In genomic region chr6:89955364-89955763, GRCh38 we compare ENCODE assay signal across 22 cellular contexts.
DNase-seq lines count a peak whose midpoint lies in the region; ATAC-seq and FAIRE-seq lines count a peak whose summit lies in the region.
"Had no signal": no experiment of that assay in that cellular context is flagged by ENCODE, and none has a peak within 500 bp of the region (broad histone marks: within the 10 kb centered on the region; RNA-seq: fewer than 3 reads in every experiment).

No MANE protein-coding gene starts in this region.

- no peak for FAIRE-seq in GM19239 (lab: Jason Lieb, UNC)
- FAIRE-seq: bronchial epithelial cell, GM12892, TTC549 had no signal

- peaks cover 15% of the 10 kb centered on the region for H3K36me3 Mint-ChIP-seq in T-helper 1 cell treated with Interleukin-12 subunit alpha and Interleukin-12 subunit beta and Interleukin-4 antibody, amounts not matched to agents 30 μg/mL and 1 μg/mL, for 36 hours (ENCODE audit: low read depth)
- H3K36me3 Mint-ChIP-seq in activated CD4-positive, alpha-beta memory T cell treated with anti-CD3 and anti-CD28 coated beads, Interleukin-2, amount 10 ng/mL, durations not matched to agents 7 days and 5 days (ENCODE audit: low read depth), result peaks cover 23% of the 10 kb centered on the region
- H3K36me3 Mint-ChIP-seq in memory B cell, result peaks cover 11% of the 10 kb centered on the region

- peak overlapping the region; percentile 27 for H3K27ac Mint-ChIP-seq in T-helper 1 cell treated with Interleukin-12 subunit alpha and Interleukin-12 subunit beta and Interleukin-4 antibody, amounts not matched to agents 30 μg/mL and 1 μg/mL, for 36 hours
- peak overlapping the region; percentile 79 for H3K27ac Mint-ChIP-seq in activated CD4-positive, alpha-beta memory T cell treated with anti-CD3 and anti-CD28 coated beads, Interleukin-2, amount 10 ng/mL, durations not matched to agents 7 days and 5 days
- H3K27ac Mint-ChIP-seq in memory B cell, result peak overlapping the region; percentile 85

- H3K4me3 Mint-ChIP-seq in T-helper 1 cell treated with Interleukin-12 subunit alpha and Interleukin-12 subunit beta and Interleukin-4 antibody, amounts not matched to agents 30 μg/mL and 1 μg/mL, for 36 hours, result no peak overlapping the region
- no peak overlapping the region for H3K4me3 Mint-ChIP-seq in activated CD4-positive, alpha-beta memory T cell treated with anti-CD3 and anti-CD28 coated beads, Interleukin-2, amount 10 ng/mL, durations not matched to agents 7 days and 5 days
- no peak overlapping the region for H3K4me3 Mint-ChIP-seq in memory B cell

- peaks cover 0 to 41% (median 10%) of the 10 kb centered on the region in 11 experiments; a peak in 11 of 22 replicates for H3K36me3 ChIP-seq in BLaER1 treated with 17β-estradiol and CSF1 and Interleukin-3, amounts not matched to agents 10 nM and 100 nM

- H3K4me2 ChIP-seq in BLaER1 treated with 17β-estradiol and CSF1 and Interleukin-3, amounts not matched to agents 10 nM and 100 nM, result peak overlapping the region in 9 of 11 experiments; percentile 44 to 64 (median 52); a peak in 16 of 22 replicates

- peaks cover 45% of the 10 kb centered on the region for H3K4me1 Mint-ChIP-seq in T-helper 1 cell treated with Interleukin-12 subunit alpha and Interleukin-12 subunit beta and Interleukin-4 antibody, amounts not matched to agents 30 μg/mL and 1 μg/mL, for 36 hours (ENCODE audit: low read depth)
- H3K4me1 Mint-ChIP-seq in activated CD4-positive, alpha-beta memory T cell treated with anti-CD3 and anti-CD28 coated beads, Interleukin-2, amount 10 ng/mL, durations not matched to agents 7 days and 5 days, result peaks cover 68% of the 10 kb centered on the region
- peaks cover 38% of the 10 kb centered on the region for H3K4me1 Mint-ChIP-seq in memory B cell

- CTCF ChIA-PET in activated CD4-positive, alpha-beta memory T cell treated with anti-CD3 and anti-CD28 coated beads, Interleukin-2, amount 10 ng/mL, durations not matched to agents 7 days and 5 days (lab: Charles Lee), result interaction anchor here (5.5 kb wide), 1 partner anchor 15 kb away, joined by 49 read pairs; no protein-coding TSS in a partner anchor

- ATAC-seq in memory B cell (ENCODE audit: low read depth) (no peak), GM21528 (IDR thresholded peaks at IDR 0.05; ENCODE audit: low FRiP score, unreplicated experiment) (no peak)

- H3K9me3 Mint-ChIP-seq in T-helper 1 cell treated with Interleukin-12 subunit alpha and Interleukin-12 subunit beta and Interleukin-4 antibody, amounts not matched to agents 30 μg/mL and 1 μg/mL, for 36 hours, result no peaks in the 10 kb centered on the region
- H3K9me3 Mint-ChIP-seq in activated CD4-positive, alpha-beta memory T cell treated with anti-CD3 and anti-CD28 coated beads, Interleukin-2, amount 10 ng/mL, durations not matched to agents 7 days and 5 days, result no peaks in the 10 kb centered on the region
- H3K9me3 Mint-ChIP-seq in memory B cell, result no peaks in the 10 kb centered on the region

- POLR2A ChIA-PET in activated CD4-positive, alpha-beta memory T cell treated with anti-CD3 and anti-CD28 coated beads, Interleukin-2, amount 10 ng/mL, durations not matched to agents 7 days and 5 days (lab: Charles Lee), result interaction anchor here (0.9 to 1.3 kb wide), 4 partner anchors 15 to 340 kb away, joined by 3 to 4 read pairs (median 3); no protein-coding TSS in a partner anchor

- H3K4me1 ChIP-seq in BLaER1 treated with 17β-estradiol and CSF1 and Interleukin-3, amounts not matched to agents 10 nM and 100 nM, result peaks cover 29 to 62% (median 52%) of the 10 kb centered on the region in 10 experiments
- H3K4me1 ChIP-seq: Caco-2 had no signal

- H3K9me3 ChIP-seq in BLaER1 treated with 17β-estradiol and CSF1 and Interleukin-3, amounts not matched to agents 10 nM and 100 nM (replicated peaks in 1 of 11), result no peaks in the 10 kb centered on the region
- H3K9me3 ChIP-seq: Caco-2, tibial nerve had no signal

- H3K27me3 Mint-ChIP-seq in T-helper 1 cell treated with Interleukin-12 subunit alpha and Interleukin-12 subunit beta and Interleukin-4 antibody, amounts not matched to agents 30 μg/mL and 1 μg/mL, for 36 hours (ENCODE audit: low read depth), result no peaks in the 10 kb centered on the region
- no peaks in the 10 kb centered on the region for H3K27me3 Mint-ChIP-seq in activated CD4-positive, alpha-beta memory T cell treated with anti-CD3 and anti-CD28 coated beads, Interleukin-2, amount 10 ng/mL, durations not matched to agents 7 days and 5 days
- H3K27me3 Mint-ChIP-seq in memory B cell, result no peaks in the 10 kb centered on the region

- peaks cover 0 to 4% (median 0%) of the 10 kb centered on the region in 11 experiments; a peak in 1 of 22 replicates for H4K20me1 ChIP-seq in BLaER1 treated with 17β-estradiol and CSF1 and Interleukin-3, amounts not matched to agents 10 nM and 100 nM

- H3K9ac ChIP-seq in BLaER1 treated with 17β-estradiol and CSF1 and Interleukin-3, amounts not matched to agents 10 nM and 100 nM, result no peak overlapping the region

- H3K27ac ChIP-seq in BLaER1 treated with 17β-estradiol and CSF1 and Interleukin-3, amounts not matched to agents 10 nM and 100 nM, result peak overlapping the region in 8 of 11 experiments; percentile 55 to 72 (median 65); a peak in 11 of 22 replicates
- H3K27ac ChIP-seq: 22Rv1, skin epidermis, tibial nerve had no signal

- H3K27me3 ChIP-seq in BLaER1 treated with 17β-estradiol and CSF1 and Interleukin-3, amounts not matched to agents 10 nM and 100 nM, result no peaks in the 10 kb centered on the region
- H3K27me3 ChIP-seq: tibial nerve had no signal

- DNase-seq in T-helper 1 cell (no peak), memory B cell (ENCODE audit: low spot score in 2 of 2) (no peak), GM19239 (ENCODE audit: insufficient read length, low spot score) (no peak)
- DNase-seq in activated CD4-positive, alpha-beta memory T cell treated with anti-CD3 and anti-CD28 coated beads, Interleukin-2, amount 10 ng/mL, durations not matched to agents 7 days and 5 days, result no peak
- no peak for DNase-seq in activated CD4-positive, CD25-positive, alpha-beta regulatory T cell (lab: John Stamatoyannopoulos, UW)
- DNase-seq: amygdala, Caco-2, cortex of kidney, NCI-H1092, NCI-H187 treated with DMSO at 0.1 percent for 48 hours, NCI-H748 treated with DMSO at 0.1 percent for 48 hours, occipital lobe had no signal

- H3K4me3 ChIP-seq in BLaER1 treated with 17β-estradiol and CSF1 and Interleukin-3, amounts not matched to agents 10 nM and 100 nM, result no peak overlapping the region
- H3K4me3 ChIP-seq: lung, skin epidermis, tibial nerve had no signal

Comparison
In these comparisons a context has a peak if more than half of its experiments do, and no peak if none do; other contexts are left out.
1. H3K27ac Mint-ChIP-seq: peak in every context shown above with its lines; median percentile 85 in memory B cell; 79 in activated CD4-positive, alpha-beta memory T cell treated with anti-CD3 and anti-CD28 coated beads, Interleukin-2, amount 10 ng/mL, durations not matched to agents 7 days and 5 days; 27 in T-helper 1 cell treated with Interleukin-12 subunit alpha and Interleukin-12 subunit beta and Interleukin-4 antibody, amounts not matched to agents 30 μg/mL and 1 μg/mL, for 36 hours.